ENCODE assay signal across 8 cellular contexts in the genomic region with DNA sequence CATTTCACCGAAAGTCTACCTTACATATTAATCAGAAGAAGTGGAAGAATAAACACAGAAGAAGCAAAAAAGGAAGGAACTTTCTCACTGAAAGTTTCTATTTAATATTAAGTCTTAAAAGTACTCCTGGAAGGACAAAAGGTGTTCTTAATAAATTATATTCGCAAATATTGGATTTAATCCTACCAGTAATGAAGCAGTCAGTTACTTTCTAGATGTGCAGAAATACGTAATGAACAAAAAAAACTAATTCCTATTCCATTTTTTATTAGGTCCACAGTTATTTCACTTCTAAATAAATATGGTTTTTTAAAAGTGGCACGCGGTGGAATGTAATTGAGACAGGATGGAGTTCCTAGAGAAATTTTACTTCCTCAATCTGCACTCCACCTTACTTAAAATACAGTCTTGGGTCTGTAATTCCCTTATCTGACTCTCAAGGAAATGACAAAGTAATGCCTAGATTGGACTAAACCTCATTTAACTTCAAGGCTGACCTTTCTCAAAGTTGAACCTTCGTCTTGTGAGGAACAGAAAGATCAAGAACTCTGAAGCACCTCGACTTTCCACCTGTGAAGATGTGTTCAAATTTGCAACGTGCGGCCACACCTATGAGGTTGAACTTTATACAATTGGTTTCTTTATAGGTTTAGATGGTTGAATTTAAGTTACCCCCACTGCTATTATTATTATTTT. TPM values are rescaled to one million over a fixed set of nuclear protein-coding genes. Genes with fewer than 3 reads are reported as not detected.
DNase-seq lines count a peak whose midpoint lies in the region; ATAC-seq and TF ChIP-seq lines count a peak whose summit lies in the region.

No MANE protein-coding gene starts in this region.

- H3K9me3 Mint-ChIP-seq in GM23338: no peaks in the 10 kb centered on the region

- ATAC-seq in GM23338 (no peak), GM18870 (IDR thresholded peaks at IDR 0.05; ENCODE audit: unreplicated experiment) (no peak)

- TF ChIP-seq POLR2A in esophagus muscularis mucosa (IDR thresholded peaks at IDR 0.05; ENCODE audit: low read depth): no peak

- peak overlapping the region; percentile 81 for H3K4me2 ChIP-seq in GM23338

- H3K4me1 Mint-ChIP-seq in GM23338: peaks cover 38% of the 10 kb centered on the region

- H4K20me1 ChIP-seq in GM23338 (replicated peaks; ENCODE audit: insufficient read depth): no peaks in the 10 kb centered on the region; the same call in 1 of the 2 replicates

- H3K9me3 ChIP-seq in SJCRH30 (replicated peaks) (no peaks in the 10 kb centered on the region), esophagus muscularis mucosa (no peaks in the 10 kb centered on the region)

- peak overlapping the region; percentile 97 for H3K27ac Mint-ChIP-seq in GM23338

- H3K27me3 ChIP-seq in GM23338 (ENCODE audit: insufficient read depth) (no peaks in the 10 kb centered on the region), SJCRH30 (no peaks in the 10 kb centered on the region), esophagus muscularis mucosa (no peaks in the 10 kb centered on the region)

- H3K4me3 ChIP-seq in GM23338 (peak overlapping the region; percentile 61), SJCRH30 (peak overlapping the region; percentile 87), esophagus muscularis mucosa (peak overlapping the region; percentile 88 to 92 (median 90)), retinal pigment epithelial cell (ENCODE audit: low read length) (peak overlapping the region; percentile 71)

- peaks cover 29% of the 10 kb centered on the region for H3K79me2 ChIP-seq in GM23338 (replicated peaks; ENCODE audit: insufficient read depth)

- peaks cover 6% of the 10 kb centered on the region; the same call in 1 of the 2 replicates for H3F3A ChIP-seq in GM23338 (replicated peaks; ENCODE audit: low read depth)

- no peaks in the 10 kb centered on the region for H3K9me2 ChIP-seq in GM23338 (ENCODE audit: insufficient read depth)

- DNase-seq in GM23338 (ENCODE audit: low spot score) (no peak), SJCRH30 (no peak), esophagus muscularis mucosa (ENCODE audit: extremely low spot score) (no peak), retinal pigment epithelial cell (ENCODE audit: low read depth) (no peak), GOT3 (lab: John Stamatoyannopoulos, UW) (no peak), globus pallidus (ENCODE audit: low spot score) (no peak)
- no peak for DNase-seq in stimulated activated CD4-positive, alpha-beta T cell treated with anti-CD3 and anti-CD28 coated beads, Interleukin-12 subunit alpha, Interleukin-12 subunit beta, amount 100 ng/mL, for 4 hours

- WGBS in esophagus muscularis mucosa: 57% methylated on average over 9 of the region's 9 CpGs

- no peaks in the 10 kb centered on the region for H3K36me3 ChIP-seq in GM23338 (ENCODE audit: insufficient read depth)
- H3K36me3 ChIP-seq in SJCRH30: no peaks in the 10 kb centered on the region
- peaks cover 0 to 8% (median 3%) of the 10 kb centered on the region in 4 donors for H3K36me3 ChIP-seq in esophagus muscularis mucosa

- H3K4me3 Mint-ChIP-seq in GM23338: peak overlapping the region; percentile 89

- no peak for TF ChIP-seq EP300 in esophagus muscularis mucosa (IDR thresholded peaks at IDR 0.05)

- H3K27me3 Mint-ChIP-seq in GM23338 (ENCODE audit: insufficient read depth, low read depth, poor library complexity): peaks cover 10% of the 10 kb centered on the region

- H2AFZ ChIP-seq in GM23338: peak overlapping the region; percentile 69

- H3K27ac ChIP-seq in GM23338 (ENCODE audit: low read depth) (peak overlapping the region; percentile 85), SJCRH30 (peak overlapping the region; percentile 95), esophagus muscularis mucosa (replicated peaks in 1 of 4) (peak overlapping the region; percentile 98 to 100 (median 99))

- TF ChIP-seq CTCF in GM23338 (conservative IDR thresholded peaks at IDR 0.05; ENCODE audit: low read depth in 2 of 2): no peak
- no peak for TF ChIP-seq CTCF in esophagus muscularis mucosa (IDR thresholded peaks at IDR 0.05)
- no peak for TF ChIP-seq CTCF in retinal pigment epithelial cell (conservative IDR thresholded peaks at IDR 0.05; ENCODE audit: low read depth, low read length)

- H3K36me3 Mint-ChIP-seq in GM23338 (ENCODE audit: low read depth): no peaks in the 10 kb centered on the region; the same call in 2 of the 3 replicates

- intact Hi-C loops in esophagus muscularis mucosa (cut with DNase I): loop anchor here (1.0 to 10.0 kb wide), 3 partner anchors 17 to 293 kb away; partner anchors contain the start of gene MCM3

- peaks cover 39% of the 10 kb centered on the region for H3K4me1 ChIP-seq in GM23338 (ENCODE audit: insufficient read depth)
- peaks cover 28% of the 10 kb centered on the region for H3K4me1 ChIP-seq in SJCRH30
- H3K4me1 ChIP-seq in esophagus muscularis mucosa: peaks cover 39 to 52% (median 47%) of the 10 kb centered on the region in 4 donors

TF ChIP-seq in GM23338, 12 proteins besides CTCF, POLR2A, EP300 and RAD21 (continues in another document):
- no peak for TF ChIP-seq ZNF462 (CRISPR knock-in tag; IDR thresholded peaks at IDR 0.05)
- TF ChIP-seq STAT1 (IDR thresholded peaks at IDR 0.05; ENCODE audit: unreplicated experiment): no peak
- TF ChIP-seq CREB1 (CRISPR knock-in tag; IDR thresholded peaks at IDR 0.05; ENCODE audit: low read depth): no peak
- no peak for TF ChIP-seq JUNB (IDR thresholded peaks at IDR 0.05; ENCODE audit: unreplicated experiment)
- TF ChIP-seq ZNF114 (CRISPR knock-in tag; IDR thresholded peaks at IDR 0.05): no peak
- TF ChIP-seq EZH2 (IDR thresholded peaks at IDR 0.05; ENCODE audit: low read depth, unreplicated experiment): no peak
- no peak for TF ChIP-seq POLR2AphosphoS5 (IDR thresholded peaks at IDR 0.05; ENCODE audit: low read depth)
- no peak for TF ChIP-seq NANOG (IDR thresholded peaks at IDR 0.05; ENCODE audit: borderline replicate concordance)
- no peak for TF ChIP-seq ZNF331 (CRISPR knock-in tag; IDR thresholded peaks at IDR 0.05; ENCODE audit: low read depth)
- no peak for TF ChIP-seq EZH2phosphoT487 (IDR thresholded peaks at IDR 0.05; ENCODE audit: unreplicated experiment)

RNA-seq across cellular contexts. Expression of gene TRAM2, which starts 1.1 kb away (rescaled TPM):
- total RNA-seq in GM23338 (2014; rRNA removed; shearing (Covaris generic)): 12.4 and 14.0 TPM in 2 replicates
- 3.9 and 4.0 TPM in 2 replicates for polyA plus RNA-seq in GM23338 (2016; fragmentation: Nextera tagmentation; extraction: Ambion mirVana)
- total RNA-seq in SJCRH30 (2014; rRNA removed; shearing (Covaris generic)): 28.4 and 28.8 TPM in 2 replicates
- 10 to 100 TPM; 13.3 to 23.8 (median 18.5) TPM for total RNA-seq in esophagus muscularis mucosa
